Comparison of ENCODE assay signal across 15 cellular contexts in the genomic region with DNA sequence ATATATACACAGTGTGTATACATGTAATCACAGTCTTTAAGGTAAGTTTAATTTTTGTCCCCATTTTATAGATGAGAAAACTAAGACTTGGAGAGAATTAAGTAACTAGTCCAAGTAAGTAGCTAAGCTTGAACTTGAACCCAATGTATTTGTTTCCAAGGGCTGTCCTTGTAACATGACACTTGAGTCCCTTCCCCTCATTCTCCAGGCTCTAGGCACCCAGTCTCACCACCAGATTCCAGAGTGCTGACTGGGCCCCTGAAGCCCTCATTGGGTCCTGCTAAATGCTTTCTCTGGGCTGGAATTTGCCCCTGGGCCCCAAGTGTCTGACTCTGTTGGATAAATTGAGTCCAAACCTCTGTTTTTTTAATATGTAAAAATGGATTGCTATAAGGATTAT. TPM values are rescaled to one million over a fixed set of nuclear protein-coding genes. Genes with fewer than 3 reads are reported as not detected.
DNase-seq lines count a peak whose midpoint lies in the region; ATAC-seq and TF ChIP-seq lines count a peak whose summit lies in the region.
"Had no signal": no experiment of that assay in that cellular context is flagged by ENCODE, and none has a peak within 500 bp of the region (broad histone marks: within the 10 kb centered on the region; RNA-seq: fewer than 3 reads in every experiment).

No MANE protein-coding gene starts in this region.

- intact Hi-C loops in HCT116 (cut with micrococcal nuclease) = no loop called here

- H3K27me3 ChIP-seq in HCT116 (ENCODE audit: insufficient read depth, low read length) = no peaks in the 10 kb centered on the region
- H3K27me3 ChIP-seq: upper lobe of left lung had no signal

- no TSS peak for BruUV-seq in HCT116 (replicated peaks; lab: Mats Ljungman, UMichigan)

- H3K4me3 Mint-ChIP-seq in WTC11 = peak overlapping the region; percentile 24

- H3K4me3 ChIP-seq in HCT116 (replicated peaks in 1 of 2; ENCODE audit: low read depth in 1 of 2, low read length in 2 of 2) = peak overlapping the region in 1 of 2 experiments; percentile 47; a peak in 2 of 4 replicates
- H3K4me3 ChIP-seq: coronary artery, upper lobe of left lung had no signal

- peaks cover 6% of the 10 kb centered on the region for H3K36me3 Mint-ChIP-seq in WTC11

- no peak for TF ChIP-seq POLR2A in HCT116 (IDR thresholded peaks at IDR 0.05; ENCODE audit: borderline replicate concordance, extremely low read depth, insufficient read depth, insufficient read length)

- DNase-seq in 8988T (peak; percentile 29), HCT116 (ENCODE audit: low read depth, low spot score) (peak; percentile 80), WTC11 (ENCODE audit: low spot score) (peak; percentile 44), iPS DF 19.7 (ENCODE audit: low read depth, low spot score) (peak; percentile 84), NCI-H1048 (lab: John Stamatoyannopoulos, UW) (no peak), NCI-H446 (lab: John Stamatoyannopoulos, UW) (no peak), NCI-H1930 (lab: John Stamatoyannopoulos, UW) (no peak)
- DNase-seq: kidney, NCI-H524, occipital lobe, T-helper 2 cell, upper lobe of left lung had no signal

- POLR2A ChIA-PET in HCT116 (lab: Charles Lee) = interaction anchor here (1.5 kb wide), 1 partner anchor 40 kb away, joined by 3 read pairs; no protein-coding TSS in a partner anchor
- POLR2A ChIA-PET in WTC11 (lab: Charles Lee) = interaction anchor here (1.0 kb wide), 1 partner anchor 45 kb away, joined by 3 read pairs; a partner anchor contains a TSS

- no peaks in the 10 kb centered on the region; the same call in 1 of the 2 replicates for H3K27me3 Mint-ChIP-seq in WTC11 (ENCODE audit: low read depth)

- H3K27ac ChIP-seq in HCT116 (ENCODE audit: low read depth, low read length) = peak overlapping the region; percentile 16; the same call in 1 of the 2 replicates
- H3K27ac ChIP-seq: coronary artery, KMS-11 had no signal

- H3K9me3 ChIP-seq in HCT116 (ENCODE audit: control insufficient read depth in 1 of 2, insufficient read depth in 1 of 2, low read depth in 1 of 2, low read length in 2 of 2) = no peaks in the 10 kb centered on the region
- H3K9me3 ChIP-seq: upper lobe of left lung had no signal

- peak overlapping the region; percentile 73 for H3K4me2 ChIP-seq in HCT116 (ENCODE audit: low read length)
- H3K4me2 ChIP-seq: KMS-11 had no signal

- H4K20me1 ChIP-seq in HCT116 (ENCODE audit: insufficient read depth) = no peaks in the 10 kb centered on the region

- peak; percentile 99 for ATAC-seq in HCT116
- ATAC-seq in WTC11 = peak; percentile 7
- ATAC-seq in GM18870 (IDR thresholded peaks at IDR 0.05; ENCODE audit: unreplicated experiment) = no peak

- no peaks in the 10 kb centered on the region for H3K9me2 ChIP-seq in HCT116 (ENCODE audit: insufficient read depth)

- no peaks in the 10 kb centered on the region for H3K79me2 ChIP-seq in HCT116 (ENCODE audit: insufficient read depth, low read length)

- peaks cover 34 to 43% of the 10 kb centered on the region in 2 experiments for H3K4me1 ChIP-seq in HCT116 (ENCODE audit: control insufficient read depth in 1 of 2, insufficient read depth in 2 of 2, low read length in 2 of 2)

- H3K36me3 ChIP-seq in HCT116 (ENCODE audit: control insufficient read depth in 1 of 2, insufficient read depth in 2 of 2, low read length in 2 of 2) = no peaks in the 10 kb centered on the region
- H3K36me3 ChIP-seq: upper lobe of left lung had no signal

- peaks cover 67% of the 10 kb centered on the region for H3K4me1 Mint-ChIP-seq in WTC11

- peak overlapping the region; percentile 61 for H2AFZ ChIP-seq in HCT116 (ENCODE audit: low read depth, low read length, poor library complexity, severe bottlenecking)

- RAD21 ChIA-PET in HCT116 (lab: Charles Lee; ENCODE audit: low non-redundant PET in 1 of 2, low total read pairs in 2 of 2, uncharacterized antibody in 2 of 2, unreplicated experiment in 2 of 2) = interaction anchor here in 1 of 2 experiments (2.2 kb wide), 1 partner anchor 16 kb away, joined by 6 read pairs; no protein-coding TSS in a partner anchor

- no peak for TF ChIP-seq RAD21 in HCT116 (IDR thresholded peaks at IDR 0.05; ENCODE audit: low read depth)

- H3K9ac ChIP-seq in HCT116 (ENCODE audit: low read length) = peak overlapping the region; percentile 48
- H3K9ac ChIP-seq: KMS-11 had no signal

- peak overlapping the region; percentile 100 for H3K27ac Mint-ChIP-seq in WTC11

- peaks cover 4% of the 10 kb centered on the region for H3K9me3 Mint-ChIP-seq in WTC11

- CTCF ChIA-PET in HCT116 (lab: Charles Lee) = interaction anchor here (3.8 kb wide), 1 partner anchor 16 kb away, joined by 29 read pairs; no protein-coding TSS in a partner anchor
- CTCF ChIA-PET in WTC11 (lab: Charles Lee) = interaction anchor here (1.7 to 3.2 kb wide), 2 partner anchors 16 to 45 kb away, joined by 10 to 42 read pairs; a partner anchor contains a TSS

- no peak for TF ChIP-seq CTCF in HCT116 (IDR thresholded peaks at IDR 0.05 in 2 of 3, conservative IDR thresholded peaks at IDR 0.05 in 1 of 3; ENCODE audit: borderline replicate concordance in 1 of 3, insufficient read depth in 1 of 3, low read depth in 2 of 3, low read length in 2 of 3)
- no peak for TF ChIP-seq CTCF in WTC11 (IDR thresholded peaks at IDR 0.05)

TF ChIP-seq in HCT116, 20 proteins besides CTCF, POLR2A, EP300 and RAD21 (continues in another document):
- no peak for TF ChIP-seq CEBPB (IDR thresholded peaks at IDR 0.05; ENCODE audit: low read depth)
- no peak for TF ChIP-seq YY1 (IDR thresholded peaks at IDR 0.05; ENCODE audit: extremely low read depth, insufficient replicate concordance, low read depth, low read length)
- TF ChIP-seq, protein P1, sequence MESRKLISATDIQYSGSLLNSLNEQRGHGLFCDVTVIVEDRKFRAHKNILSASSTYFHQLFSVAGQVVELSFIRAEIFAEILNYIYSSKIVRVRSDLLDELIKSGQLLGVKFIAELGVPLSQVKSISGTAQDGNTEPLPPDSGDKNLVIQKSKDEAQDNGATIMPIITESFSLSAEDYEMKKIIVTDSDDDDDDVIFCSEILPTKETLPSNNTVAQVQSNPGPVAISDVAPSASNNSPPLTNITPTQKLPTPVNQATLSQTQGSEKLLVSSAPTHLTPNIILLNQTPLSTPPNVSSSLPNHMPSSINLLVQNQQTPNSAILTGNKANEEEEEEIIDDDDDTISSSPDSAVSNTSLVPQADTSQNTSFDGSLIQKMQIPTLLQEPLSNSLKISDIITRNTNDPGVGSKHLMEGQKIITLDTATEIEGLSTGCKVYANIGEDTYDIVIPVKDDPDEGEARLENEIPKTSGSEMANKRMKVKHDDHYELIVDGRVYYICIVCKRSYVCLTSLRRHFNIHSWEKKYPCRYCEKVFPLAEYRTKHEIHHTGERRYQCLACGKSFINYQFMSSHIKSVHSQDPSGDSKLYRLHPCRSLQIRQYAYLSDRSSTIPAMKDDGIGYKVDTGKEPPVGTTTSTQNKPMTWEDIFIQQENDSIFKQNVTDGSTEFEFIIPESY (IDR thresholded peaks at IDR 0.05; ENCODE audit: extremely low read depth, insufficient replicate concordance, low read length) = no peak
- no peak for TF ChIP-seq ELF1 (IDR thresholded peaks at IDR 0.05; ENCODE audit: borderline replicate concordance, low read depth)
- TF ChIP-seq ZNF274 (IDR thresholded peaks at IDR 0.05; ENCODE audit: low read depth, low read length) = no peak
- TF ChIP-seq ZFX (IDR thresholded peaks at IDR 0.05) = no peak
- no peak for TF ChIP-seq SRF (IDR thresholded peaks at IDR 0.05; ENCODE audit: low read depth)
- TF ChIP-seq, protein P2, sequence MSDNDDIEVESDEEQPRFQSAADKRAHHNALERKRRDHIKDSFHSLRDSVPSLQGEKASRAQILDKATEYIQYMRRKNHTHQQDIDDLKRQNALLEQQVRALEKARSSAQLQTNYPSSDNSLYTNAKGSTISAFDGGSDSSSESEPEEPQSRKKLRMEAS (IDR thresholded peaks at IDR 0.05) = 0 out of 2 replicates have a peak, but pooled peaks have one; percentile 2
- peak; percentile 60 for TF ChIP-seq JUND (IDR thresholded peaks at IDR 0.05)

TF ChIP-seq in WTC11, 78 proteins besides CTCF, POLR2A, EP300 and RAD21 (continues in another document):
- TF ChIP-seq, protein P3, sequence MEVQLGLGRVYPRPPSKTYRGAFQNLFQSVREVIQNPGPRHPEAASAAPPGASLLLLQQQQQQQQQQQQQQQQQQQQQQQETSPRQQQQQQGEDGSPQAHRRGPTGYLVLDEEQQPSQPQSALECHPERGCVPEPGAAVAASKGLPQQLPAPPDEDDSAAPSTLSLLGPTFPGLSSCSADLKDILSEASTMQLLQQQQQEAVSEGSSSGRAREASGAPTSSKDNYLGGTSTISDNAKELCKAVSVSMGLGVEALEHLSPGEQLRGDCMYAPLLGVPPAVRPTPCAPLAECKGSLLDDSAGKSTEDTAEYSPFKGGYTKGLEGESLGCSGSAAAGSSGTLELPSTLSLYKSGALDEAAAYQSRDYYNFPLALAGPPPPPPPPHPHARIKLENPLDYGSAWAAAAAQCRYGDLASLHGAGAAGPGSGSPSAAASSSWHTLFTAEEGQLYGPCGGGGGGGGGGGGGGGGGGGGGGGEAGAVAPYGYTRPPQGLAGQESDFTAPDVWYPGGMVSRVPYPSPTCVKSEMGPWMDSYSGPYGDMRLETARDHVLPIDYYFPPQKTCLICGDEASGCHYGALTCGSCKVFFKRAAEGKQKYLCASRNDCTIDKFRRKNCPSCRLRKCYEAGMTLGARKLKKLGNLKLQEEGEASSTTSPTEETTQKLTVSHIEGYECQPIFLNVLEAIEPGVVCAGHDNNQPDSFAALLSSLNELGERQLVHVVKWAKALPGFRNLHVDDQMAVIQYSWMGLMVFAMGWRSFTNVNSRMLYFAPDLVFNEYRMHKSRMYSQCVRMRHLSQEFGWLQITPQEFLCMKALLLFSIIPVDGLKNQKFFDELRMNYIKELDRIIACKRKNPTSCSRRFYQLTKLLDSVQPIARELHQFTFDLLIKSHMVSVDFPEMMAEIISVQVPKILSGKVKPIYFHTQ (CRISPR knock-in tag; IDR thresholded peaks at IDR 0.05) = no peak
- TF ChIP-seq, protein P4, sequence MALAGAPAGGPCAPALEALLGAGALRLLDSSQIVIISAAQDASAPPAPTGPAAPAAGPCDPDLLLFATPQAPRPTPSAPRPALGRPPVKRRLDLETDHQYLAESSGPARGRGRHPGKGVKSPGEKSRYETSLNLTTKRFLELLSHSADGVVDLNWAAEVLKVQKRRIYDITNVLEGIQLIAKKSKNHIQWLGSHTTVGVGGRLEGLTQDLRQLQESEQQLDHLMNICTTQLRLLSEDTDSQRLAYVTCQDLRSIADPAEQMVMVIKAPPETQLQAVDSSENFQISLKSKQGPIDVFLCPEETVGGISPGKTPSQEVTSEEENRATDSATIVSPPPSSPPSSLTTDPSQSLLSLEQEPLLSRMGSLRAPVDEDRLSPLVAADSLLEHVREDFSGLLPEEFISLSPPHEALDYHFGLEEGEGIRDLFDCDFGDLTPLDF (CRISPR knock-in tag; IDR thresholded peaks at IDR 0.05) = no peak
- TF ChIP-seq ETV6 (CRISPR knock-in tag; IDR thresholded peaks at IDR 0.05) (no peak), ZNF416 (CRISPR knock-in tag; IDR thresholded peaks at IDR 0.05) (no peak)

RNA-seq across cellular contexts. Expression of a gene that starts 45.5 kb away (rescaled TPM):
- 87.2 TPM for total RNA-seq in HCT116 (2021; ENCODE audit: unreplicated experiment)
- 186 and 301 TPM in 2 replicates for polyA plus RNA-seq in HCT116 (2012)
- total RNA-seq in WTC11 (2021) = 18.7 to 40.8 TPM (median 40.1 TPM) in 3 replicates

RNA-seq across cellular contexts. Expression of a gene that starts 56.3 kb away (rescaled TPM):
- total RNA-seq in HCT116 (2021; ENCODE audit: unreplicated experiment) (35.0 TPM), WTC11 (2021) (46.2 to 53.6 TPM (median 47.6 TPM) in 3 replicates)
- 19.3 and 21.0 TPM in 2 replicates for polyA plus RNA-seq in HCT116 (2012)

Comparison
In these comparisons a context has a peak if more than half of its experiments do, and no peak if none do; other contexts are left out.
1. DNase-seq: peak in 8988T (single experiment), HCT116 (single experiment), WTC11 (single experiment) and iPS DF 19.7 (single experiment); none in NCI-H1048 (single experiment), NCI-H446 (0 of 2) and NCI-H1930 (0 of 2).